ENCODE assay signal across 10 cellular contexts in the genomic region with DNA sequence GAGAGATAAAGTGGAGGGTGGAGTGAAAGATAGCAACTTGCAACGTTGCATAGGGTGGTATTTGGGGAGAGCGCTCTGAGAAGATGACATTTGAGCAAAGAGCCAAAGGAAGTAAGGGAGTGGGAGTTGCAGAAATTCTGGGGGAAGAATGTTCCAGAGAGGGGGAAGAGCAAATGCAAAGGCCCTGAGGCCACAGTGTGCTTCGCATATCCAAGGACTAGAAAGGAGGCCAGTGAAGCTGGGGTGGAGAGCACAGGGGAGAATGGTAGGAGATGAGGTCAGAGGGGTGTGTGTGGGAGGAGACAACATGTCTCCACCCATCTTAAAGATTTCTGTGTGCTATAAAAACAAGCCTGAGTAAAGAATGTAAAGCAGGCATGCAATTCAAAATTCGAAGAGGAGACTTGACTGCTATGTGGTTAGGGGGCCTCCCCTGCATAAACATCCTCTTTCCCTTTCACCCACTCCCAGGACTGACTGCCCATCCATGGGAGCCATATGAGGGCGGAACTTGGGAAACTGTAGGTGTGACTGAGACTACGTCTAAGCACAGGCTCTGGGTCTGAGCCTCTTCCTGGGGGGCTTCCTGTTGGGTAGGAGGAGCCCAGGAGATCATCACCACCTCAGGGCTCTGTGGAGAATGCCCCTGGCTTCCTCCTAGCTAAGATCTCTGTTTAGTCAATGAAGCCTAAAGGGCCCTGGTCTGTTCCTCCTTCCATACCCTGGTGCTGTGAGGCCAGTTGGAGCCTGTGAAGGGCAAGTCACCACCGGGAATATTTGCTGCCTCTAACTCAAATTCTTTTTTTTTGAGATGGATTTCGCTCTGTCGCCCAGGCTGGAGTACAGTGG. TPM values are rescaled to one million over a fixed set of nuclear protein-coding genes. Genes with fewer than 3 reads are reported as not detected.
DNase-seq lines count a peak whose midpoint lies in the region; ATAC-seq and TF ChIP-seq lines count a peak whose summit lies in the region.
"Had no signal": no experiment of that assay in that cellular context is flagged by ENCODE, and none has a peak within 500 bp of the region (broad histone marks: within the 10 kb centered on the region; RNA-seq: fewer than 3 reads in every experiment).

No MANE protein-coding gene starts in this region.

- peak overlapping the region; percentile 87 for H3K4ac ChIP-seq in IMR-90 (ENCODE audit: low read depth, low read length)

- dilution Hi-C loops in IMR-90 (cut with HindIII; ENCODE audit: low sequenced_read_pairs, unreplicated experiment): no loop called here

- in situ Hi-C loops in IMR-90 (cut with MboI; ENCODE audit: low sequenced_read_pairs): no loop called here
- in situ Hi-C loops in astrocyte of the spinal cord (cut with HindIII; ENCODE audit: low sequenced_read_pairs): no loop called here

- peaks cover 39% of the 10 kb centered on the region for H3K4me1 Mint-ChIP-seq in CD14-positive monocyte

- H3K9me3 ChIP-seq in DOHH2 (ENCODE audit: control insufficient read depth, insufficient read depth, low read length) (no peaks in the 10 kb centered on the region), IMR-90 (ENCODE audit: control insufficient read depth, insufficient read depth, low read length) (no peaks in the 10 kb centered on the region), mucosa of stomach (ENCODE audit: control insufficient read depth, low read length) (no peaks in the 10 kb centered on the region)
- H3K9me3 ChIP-seq in effector memory CD4-positive, alpha-beta T cell (ENCODE audit: control insufficient read depth, low read length): no peaks in the 10 kb centered on the region

- H4K20me1 ChIP-seq in DOHH2 (ENCODE audit: control insufficient read depth, insufficient read depth, low read depth, low read length) (no peaks in the 10 kb centered on the region), IMR-90 (ENCODE audit: insufficient read depth, low read length) (peaks cover 4% of the 10 kb centered on the region)

- H3F3A ChIP-seq in DOHH2 (ENCODE audit: control insufficient read depth, insufficient read depth): peaks cover 23% of the 10 kb centered on the region

- H2AFZ ChIP-seq in IMR-90 (replicated peaks; ENCODE audit: low read length, poor library complexity): peak overlapping the region; percentile 65

- H3K9ac ChIP-seq in IMR-90 (ENCODE audit: low read depth, low read length): peak overlapping the region; percentile 52
- H3K9ac ChIP-seq in mucosa of stomach (ENCODE audit: low read length): peak overlapping the region; percentile 29

- no peak; the same call in 1 of the 2 replicates for TF ChIP-seq POLR2A in IMR-90 (IDR thresholded peaks at IDR 0.05; ENCODE audit: low read depth, low read length)

- intact Hi-C loops in IMR-90 (cut with micrococcal nuclease) (loop anchor here (10.0 kb wide), 1 partner anchor 328 kb away; a partner anchor contains a TSS), CD14-positive monocyte (cut with micrococcal nuclease) (no loop called here)

- H3K79me1 ChIP-seq in IMR-90 (ENCODE audit: low read depth in 1 of 2, low read length in 2 of 2): peaks cover 0 to 26% of the 10 kb centered on the region in 2 experiments; a peak in 2 of 4 replicates

- POLR2A ChIA-PET in IMR-90 (lab: Charles Lee; ENCODE audit: unreplicated experiment): interaction anchor here (1.0 kb wide), 1 partner anchor 15 kb away, joined by 3 read pairs; no protein-coding TSS in a partner anchor

- peak overlapping the region in 1 of 2 donors; percentile 27 for H3K4me3 Mint-ChIP-seq in CD14-positive monocyte

- H3K4me2 ChIP-seq in DOHH2 (ENCODE audit: low read length) (peak overlapping the region; percentile 55), IMR-90 (ENCODE audit: low read depth, low read length) (peak overlapping the region; percentile 17; the same call in 1 of the 2 replicates)

- TF ChIP-seq CTCF in DOHH2 (IDR thresholded peaks at IDR 0.05; ENCODE audit: low read depth, low read length, poor library complexity, severe bottlenecking) (no peak), IMR-90 (conservative IDR thresholded peaks at IDR 0.05; ENCODE audit: low read depth, low read length) (no peak), astrocyte of the spinal cord (IDR thresholded peaks at IDR 0.05; ENCODE audit: low read depth, low read length) (no peak), CD14-positive monocyte (IDR thresholded peaks at IDR 0.05) (no peak)

- H3K18ac ChIP-seq in IMR-90 (ENCODE audit: low read depth, low read length): peak overlapping the region; percentile 54

- peak; percentile 94 for DNase-seq in IMR-90
- peak; percentile 63 for DNase-seq in astrocyte of the spinal cord (ENCODE audit: low read depth, low spot score)
- DNase-seq in CD14-positive monocyte (ENCODE audit: low spot score): no peak
- no peak for DNase-seq in effector memory CD4-positive, alpha-beta T cell
- DNase-seq: activated gamma-delta T cell, NCI-H774 had no signal

- peak overlapping the region; percentile 87 for H4K5ac ChIP-seq in IMR-90 (ENCODE audit: low read depth, low read length)

- H2AK5ac ChIP-seq in IMR-90 (ENCODE audit: low read depth, low read length): peak overlapping the region; percentile 85

- ATAC-seq in IMR-90 (ENCODE audit: low read depth) (peak; percentile 14), HG02840 (IDR thresholded peaks at IDR 0.05; ENCODE audit: low FRiP score, unreplicated experiment) (no peak), HG03432 (IDR thresholded peaks at IDR 0.05; ENCODE audit: unreplicated experiment) (no peak)

- H2BK15ac ChIP-seq in IMR-90 (ENCODE audit: low read depth, low read length): peak overlapping the region; percentile 69; the same call in 2 of the 3 replicates

- H2AK9ac ChIP-seq in IMR-90 (replicated peaks; ENCODE audit: low read depth, low read length, poor library complexity): peak overlapping the region; percentile 70

- CTCF ChIA-PET in IMR-90 (lab: Yijun Ruan, JAX): interaction anchor here (0.7 kb wide), 1 partner anchor 53 kb away, joined by 5 read pairs; no protein-coding TSS in a partner anchor

- H3K27me3 ChIP-seq in DOHH2 (ENCODE audit: control insufficient read depth, low read length): no peaks in the 10 kb centered on the region
- no peaks in the 10 kb centered on the region for H3K27me3 ChIP-seq in IMR-90 (ENCODE audit: control insufficient read depth, insufficient read depth, low read length)
- H3K27me3 ChIP-seq in mucosa of stomach (ENCODE audit: control insufficient read depth, insufficient read depth, low read length): no peaks in the 10 kb centered on the region
- H3K27me3 ChIP-seq in effector memory CD4-positive, alpha-beta T cell (replicated peaks; ENCODE audit: control insufficient read depth, insufficient read depth, low read length, poor library complexity, severe bottlenecking): no peaks in the 10 kb centered on the region

- H3K4me3 ChIP-seq in DOHH2 (ENCODE audit: low read length): peak overlapping the region; percentile 30
- H3K4me3 ChIP-seq in IMR-90 (ENCODE audit: insufficient read depth, low read depth, low read length): no peak overlapping the region
- H3K4me3 ChIP-seq in astrocyte of the spinal cord (ENCODE audit: low read depth, low read length): no peak overlapping the region
- H3K4me3 ChIP-seq in mucosa of stomach (ENCODE audit: low read length): no peak overlapping the region
- H3K4me3 ChIP-seq in effector memory CD4-positive, alpha-beta T cell (ENCODE audit: insufficient read depth, low read depth, low read length, poor library complexity, severe bottlenecking): no peak overlapping the region

- no peaks in the 10 kb centered on the region for H3K36me3 Mint-ChIP-seq in CD14-positive monocyte

- H3K36me3 ChIP-seq in DOHH2 (ENCODE audit: control insufficient read depth, low read length): peaks cover 15% of the 10 kb centered on the region
- no peaks in the 10 kb centered on the region for H3K36me3 ChIP-seq in IMR-90 (ENCODE audit: control insufficient read depth, insufficient read depth, low read length)
- no peaks in the 10 kb centered on the region for H3K36me3 ChIP-seq in mucosa of stomach (ENCODE audit: control insufficient read depth, insufficient read depth, low read length)
- H3K36me3 ChIP-seq in effector memory CD4-positive, alpha-beta T cell (ENCODE audit: control insufficient read depth, insufficient read depth, low read length): no peaks in the 10 kb centered on the region

- H3K27ac ChIP-seq in DOHH2 (ENCODE audit: low read depth, low read length): peak overlapping the region; percentile 39
- peak overlapping the region; percentile 87 for H3K27ac ChIP-seq in IMR-90 (ENCODE audit: insufficient read depth, low read length)
- no peak overlapping the region for H3K27ac ChIP-seq in effector memory CD4-positive, alpha-beta T cell (ENCODE audit: insufficient read depth, low read length, poor library complexity, severe bottlenecking)

- peaks cover 22% of the 10 kb centered on the region for H3K79me2 ChIP-seq in DOHH2 (ENCODE audit: control insufficient read depth, low read length)

- peaks cover 8% of the 10 kb centered on the region for H3K9me1 ChIP-seq in IMR-90 (ENCODE audit: insufficient read depth, low read length)

- H4K91ac ChIP-seq in IMR-90 (ENCODE audit: insufficient read depth, low read depth, low read length): peak overlapping the region; percentile 90

- peak overlapping the region in 2 of 7 donors; percentile 38 to 74 for H3K27ac Mint-ChIP-seq in CD14-positive monocyte

- peak overlapping the region; percentile 34 to 84; a peak in 3 of 4 replicates for H4K8ac ChIP-seq in IMR-90 (ENCODE audit: low read depth in 2 of 2, low read length in 2 of 2)

- H3K56ac ChIP-seq in IMR-90 (ENCODE audit: extremely low read depth, insufficient read depth, low read length): peak overlapping the region; percentile 71

- BruUV-seq in IMR-90 (replicated peaks; lab: Mats Ljungman, UMichigan): no TSS peak

- H3K14ac ChIP-seq in IMR-90 (replicated peaks; ENCODE audit: low read depth, low read length): peak overlapping the region; percentile 95

- TF ChIP-seq RAD21 in IMR-90 (IDR thresholded peaks at IDR 0.05; ENCODE audit: low read length): no peak; the same call in 1 of the 2 replicates

- peaks cover 2 to 3% (median 2%) of the 10 kb centered on the region in 3 donors for H3K27me3 Mint-ChIP-seq in CD14-positive monocyte (ENCODE audit: low read depth in 3 of 3)

- H2BK120ac ChIP-seq in IMR-90 (ENCODE audit: low read depth, low read length): peak overlapping the region; percentile 94

- H2BK5ac ChIP-seq in IMR-90 (ENCODE audit: low read depth, low read length, poor library complexity, severe bottlenecking): peak overlapping the region; percentile 86

- peaks cover 51% of the 10 kb centered on the region for H3K4me1 ChIP-seq in DOHH2 (ENCODE audit: control insufficient read depth, low read length)
- peaks cover 20% of the 10 kb centered on the region for H3K4me1 ChIP-seq in IMR-90 (ENCODE audit: control insufficient read depth, insufficient read depth, low read length)
- peaks cover 26% of the 10 kb centered on the region for H3K4me1 ChIP-seq in mucosa of stomach (ENCODE audit: control insufficient read depth, insufficient read depth, low read length)
- no peaks in the 10 kb centered on the region for H3K4me1 ChIP-seq in effector memory CD4-positive, alpha-beta T cell (ENCODE audit: control insufficient read depth, insufficient read depth, low read length, poor library complexity, severe bottlenecking)

- no peaks in the 10 kb centered on the region for H3K9me2 ChIP-seq in DOHH2 (replicated peaks; ENCODE audit: control insufficient read depth, low read length)

- 45% methylated on average over 4 of the region's 9 CpGs; no CpG with 5 or more reads in 1 of the 2 experiments for WGBS in IMR-90 (ENCODE audit: extremely low coverage in 2 of 2, insufficient read length in 1 of 2), 2 experiments

- H2BK20ac ChIP-seq in IMR-90 (ENCODE audit: low read depth, low read length): peak overlapping the region; percentile 83

- H3K9me3 Mint-ChIP-seq in CD14-positive monocyte: no peaks in the 10 kb centered on the region

- H3K23ac ChIP-seq in IMR-90 (ENCODE audit: low read depth, low read length): peak overlapping the region; percentile 74

RNA-seq across cellular contexts. Expression of a gene that starts 2.9 kb away (rescaled TPM):
- 392 and 524 TPM in 2 replicates for total RNA-seq in IMR-90 (2012; rRNA removed)
- 194 and 242 TPM in 2 replicates for polyA plus RNA-seq in IMR-90 (2012; rRNA removed)
- polyA plus RNA-seq in IMR-90 (2012; cell fraction: cytosol; rRNA removed): 181 and 264 TPM in 2 replicates
- 149 and 183 TPM in 2 replicates for polyA plus RNA-seq in IMR-90 (2012; cell fraction: nucleus; rRNA removed; ENCODE audit: low replicate concordance)
- polyA plus RNA-seq in CD14-positive monocyte: 10 to 100 TPM; 24.6 to 38.1 TPM

Comparison
In these comparisons a context has a peak if more than half of its experiments do, and no peak if none do; other contexts are left out.
1. DNase-seq: peak in IMR-90 (single experiment) and astrocyte of the spinal cord (single experiment); none in CD14-positive monocyte (single experiment) and effector memory CD4-positive, alpha-beta T cell (0 of 3).